ENCODE assay signal across 8 cellular contexts in genomic region chr12:122021822-122022392, GRCh38. TPM values are rescaled to one million over a fixed set of nuclear protein-coding genes. Genes with fewer than 3 reads are reported as not detected.
A peak's percentile ranks its signal among the peaks of the same experiment; 100 is the strongest.
DNase-seq lines count a peak whose midpoint lies in the region; ATAC-seq and TF ChIP-seq lines count a peak whose summit lies in the region.

Gene BCL7A, plus strand, starts transcription at chr12:122021884. Its CDS starts 208 bp downstream, at chr12:122022092.

- intact Hi-C loops in tibial artery (cut with DNase I; ENCODE audit: low total_unique reads): loop anchor here (5.0 kb wide), 1 partner anchor 105 kb away; the partner anchor contains the start of gene CFAP251

- peaks cover 18% of the 10 kb centered on the region for H3K4me1 ChIP-seq in HUES6 (ENCODE audit: control insufficient read depth, insufficient read depth, low read length)
- peaks cover 15 to 16% of the 10 kb centered on the region in 2 experiments for H3K4me1 ChIP-seq in neutrophil (ENCODE audit: control insufficient read depth in 1 of 2, insufficient read depth in 1 of 2, low read depth in 1 of 2, low read length in 1 of 2)
- peaks cover 0 to 45% (median 27%) of the 10 kb centered on the region in 4 donors for H3K4me1 ChIP-seq in tibial artery

- peaks cover 20% of the 10 kb centered on the region for H3K27me3 ChIP-seq in HUES6 (ENCODE audit: control insufficient read depth, insufficient read depth, low read length)
- peaks cover 59% of the 10 kb centered on the region for H3K27me3 ChIP-seq in neutrophil
- H3K27me3 ChIP-seq in tibial artery: no peaks in the 10 kb centered on the region

- H3K9me3 ChIP-seq in HUES6 (ENCODE audit: control insufficient read depth, insufficient read depth, low read depth, low read length) (peaks cover 6% of the 10 kb centered on the region; the same call in 1 of the 2 replicates), neutrophil (peaks cover 2% of the 10 kb centered on the region), tibial artery (no peaks in the 10 kb centered on the region)

- no peaks in the 10 kb centered on the region for H3K36me3 ChIP-seq in HUES6 (ENCODE audit: control insufficient read depth, insufficient read depth, low read length)
- no peaks in the 10 kb centered on the region for H3K36me3 ChIP-seq in neutrophil
- H3K36me3 ChIP-seq in tibial artery: no peaks in the 10 kb centered on the region

- peak; percentile 95 for DNase-seq in D341Med (ENCODE audit: low spot score)
- DNase-seq in RPMI7951 (ENCODE audit: low read depth): peak; percentile 46
- DNase-seq in activated naive CD4-positive, alpha-beta T cell treated with anti-CD3 and anti-CD28 coated beads, Interleukin-2, amount 50 U/mL, for 16 hours: peak; percentile 65
- no peak for DNase-seq in glomerular endothelial cell (ENCODE audit: extremely low read depth, low read depth, low spot score)
- peak; percentile 56 to 81 for DNase-seq in tibial artery

- H3K4me3 ChIP-seq in HUES6 (ENCODE audit: low read depth, low read length) (peak within 1 kb of the TSS; percentile 73), neutrophil (ENCODE audit: low read depth in 1 of 2, low read length in 1 of 2) (peak within 1 kb of the TSS; percentile 35 to 36), tibial artery (peak within 1 kb of the TSS; percentile 70 to 82)

- H3K9ac ChIP-seq in HUES6 (ENCODE audit: low read length): peak within 1 kb of the TSS; percentile 81

- TF ChIP-seq CTCF in neutrophil (IDR thresholded peaks at IDR 0.05) (no peak), tibial artery (IDR thresholded peaks at IDR 0.05) (peak in 1 of 2 experiments; percentile 7)

- ATAC-seq in GM18870 (IDR thresholded peaks at IDR 0.05; ENCODE audit: unreplicated experiment): no peak

- H3K27ac ChIP-seq in HUES6 (ENCODE audit: low read depth, low read length): no peak within 1 kb of the TSS
- no peak within 1 kb of the TSS for H3K27ac ChIP-seq in neutrophil
- H3K27ac ChIP-seq in tibial artery: peak within 1 kb of the TSS; percentile 90 to 98

RNA-seq across cellular contexts. Expression of gene BCL7A, which starts in this region (rescaled TPM):
- 0.72 and 1.1 TPM in 2 replicates for total RNA-seq in RPMI7951 (2014; rRNA removed; shearing (Covaris generic))
- total RNA-seq in glomerular endothelial cell: 9.8 and 13.7 TPM in 2 replicates

Comparison
In these comparisons a context has a peak if more than half of its experiments do, and no peak if none do; other contexts are left out.
1. H3K27ac ChIP-seq: peak in tibial artery (2 of 2); none in HUES6 (single experiment) and neutrophil (single experiment).
2. Peak in every context shown above with its lines, with median percentiles within 50 percentile points of each other: H3K4me3 ChIP-seq.